30 cellular contexts compared by ENCODE assay signal in the genomic region with DNA sequence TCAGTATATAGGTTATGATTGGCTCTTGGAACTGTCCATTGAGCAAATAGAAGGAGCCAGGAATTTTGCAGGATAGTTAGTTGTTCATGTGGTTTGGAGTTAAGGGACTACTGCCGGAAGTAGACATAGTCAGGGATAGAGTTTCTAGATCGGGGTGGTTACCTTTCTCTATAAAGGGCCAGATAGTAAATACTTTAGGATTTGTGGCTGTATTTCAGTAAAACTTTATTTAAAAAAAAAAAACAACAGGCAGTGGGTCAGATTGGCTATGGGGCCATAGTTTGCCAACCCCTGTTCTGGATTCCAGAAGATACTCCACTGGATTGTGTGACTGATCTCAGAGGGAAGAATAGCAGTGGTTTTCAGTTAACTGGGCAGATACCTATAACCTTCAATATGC.
"Had no signal": no experiment of that assay in that cellular context is flagged by ENCODE, and none has a peak within 500 bp of the region (broad histone marks: within the 10 kb centered on the region; RNA-seq: fewer than 3 reads in every experiment).

No MANE protein-coding gene starts in this region.

- H3K4me3 Mint-ChIP-seq: activated CD4-positive, alpha-beta memory T cell treated with anti-CD3 and anti-CD28 coated beads, Interleukin-2, amount 10 ng/mL, durations not matched to agents 7 days and 5 days; activated CD4-positive, alpha-beta T cell treated with anti-CD3 and anti-CD28 coated beads, Interleukin-2, amount 10 ng/mL, durations not matched to agents 7 days and 5 days; activated T-cell treated with anti-CD3 and anti-CD28 coated beads, Interleukin-2, amount 50 U/mL, for 4 hours; activated T-helper 17 cell treated with anti-CD3 and anti-CD28 coated beads, Interleukin-2, amount 50 U/mL, for 72 hours; natural killer cell treated with Interleukin-12 subunit alpha and Interleukin-12 subunit beta and Interleukin-15 and Interleukin-18, amount 100 ng/mL, for 72 hours; T-helper 17 cell; WTC11 had no signal

- H3K27me3 Mint-ChIP-seq: activated CD4-positive, alpha-beta memory T cell treated with anti-CD3 and anti-CD28 coated beads, Interleukin-2, amount 10 ng/mL, durations not matched to agents 7 days and 5 days; activated CD4-positive, alpha-beta T cell treated with anti-CD3 and anti-CD28 coated beads, Interleukin-2, amount 10 ng/mL, durations not matched to agents 7 days and 5 days; activated T-helper 17 cell treated with anti-CD3 and anti-CD28 coated beads, Interleukin-2, amount 50 U/mL, for 72 hours; natural killer cell treated with Interleukin-12 subunit alpha and Interleukin-12 subunit beta and Interleukin-15 and Interleukin-18, amount 100 ng/mL, for 72 hours; T-helper 17 cell had no signal

- H3K9me3 ChIP-seq: colonic mucosa, esophagus squamous epithelium, heart right ventricle, left lung, lower lobe of right lung, mucosa of descending colon, spleen, thoracic aorta, upper lobe of left lung had no signal

- H3K4me3 ChIP-seq: colonic mucosa, esophagus squamous epithelium, heart right ventricle, left lung, lower lobe of right lung, mucosa of descending colon, spleen, thoracic aorta, upper lobe of left lung had no signal

- H3K36me3 Mint-ChIP-seq: natural killer cell treated with Interleukin-12 subunit alpha and Interleukin-12 subunit beta and Interleukin-15 and Interleukin-18, amount 100 ng/mL, for 72 hours; WTC11 had no signal

- H3K4me1 Mint-ChIP-seq: activated T-helper 17 cell treated with anti-CD3 and anti-CD28 coated beads, Interleukin-2, amount 50 U/mL, for 72 hours had no signal

- H3K9me3 Mint-ChIP-seq: activated CD4-positive, alpha-beta memory T cell treated with anti-CD3 and anti-CD28 coated beads, Interleukin-2, amount 10 ng/mL, durations not matched to agents 7 days and 5 days; activated CD4-positive, alpha-beta T cell treated with anti-CD3 and anti-CD28 coated beads, Interleukin-2, amount 10 ng/mL, durations not matched to agents 7 days and 5 days; activated naive CD4-positive, alpha-beta T cell treated with anti-CD3 and anti-CD28 coated beads, Interleukin-2, amount 50 U/mL, for 72 hours; activated T-cell treated with anti-CD3 and anti-CD28 coated beads, Interleukin-2, amount 50 U/mL, for 4 hours; activated T-helper 17 cell treated with anti-CD3 and anti-CD28 coated beads, Interleukin-2, amount 50 U/mL, for 72 hours; natural killer cell treated with Interleukin-12 subunit alpha and Interleukin-12 subunit beta and Interleukin-15 and Interleukin-18, amount 100 ng/mL, for 72 hours; WTC11 had no signal

- DNase-seq: activated CD4-positive, alpha-beta memory T cell treated with anti-CD3 and anti-CD28 coated beads, Interleukin-2, amount 10 ng/mL, durations not matched to agents 7 days and 5 days; activated CD4-positive, alpha-beta T cell treated with anti-CD3 and anti-CD28 coated beads for 1 hour; activated CD4-positive, alpha-beta T cell treated with anti-CD3 and anti-CD28 coated beads, Interleukin-2, amount 10 ng/mL, durations not matched to agents 7 days and 5 days; activated naive CD4-positive, alpha-beta T cell; activated T-cell treated with anti-CD3 and anti-CD28 coated beads, Interleukin-2, amount 50 U/mL, for 4 hours; cerebellar nuclear complex; colonic mucosa; effector CD8-positive, alpha-beta T cell; esophagus squamous epithelium; foreskin melanocyte; heart right ventricle; kidney glomerular epithelial cell; left lung; lower lobe of right lung; mesenchymal stem cell; mucosa of descending colon; right cardiac atrium; spleen; stimulated activated naive CD4-positive, alpha-beta T cell treated with Interleukin-2 at 50 U/mL for 16 hours; T-helper 17 cell; T1000; upper lobe of left lung had no signal

- FAIRE-seq: bronchial epithelial cell, endometrium had no signal

- H3K27me3 ChIP-seq: colonic mucosa, esophagus squamous epithelium, heart right ventricle, left lung, spleen, upper lobe of left lung had no signal

- ATAC-seq: activated naive CD4-positive, alpha-beta T cell treated with anti-CD3 and anti-CD28 coated beads, Interleukin-2, amount 50 U/mL, for 72 hours; activated T-cell treated with anti-CD3 and anti-CD28 coated beads, Interleukin-2, amount 50 U/mL, for 4 hours; activated T-helper 17 cell treated with anti-CD3 and anti-CD28 coated beads, Interleukin-2, amount 50 U/mL, for 72 hours; heart right ventricle; natural killer cell treated with Interleukin-12 subunit alpha and Interleukin-12 subunit beta and Interleukin-15 and Interleukin-18, amount 100 ng/mL, for 72 hours; right cardiac atrium; T-helper 17 cell; WTC11 had no signal

- H3K36me3 ChIP-seq: colonic mucosa, esophagus squamous epithelium, heart right ventricle, left lung, lower lobe of right lung, spleen, thoracic aorta, upper lobe of left lung had no signal

- H3K27ac Mint-ChIP-seq: activated CD4-positive, alpha-beta memory T cell treated with anti-CD3 and anti-CD28 coated beads, Interleukin-2, amount 10 ng/mL, durations not matched to agents 7 days and 5 days; activated CD4-positive, alpha-beta T cell treated with anti-CD3 and anti-CD28 coated beads, Interleukin-2, amount 10 ng/mL, durations not matched to agents 7 days and 5 days; activated naive CD4-positive, alpha-beta T cell treated with anti-CD3 and anti-CD28 coated beads, Interleukin-2, amount 50 U/mL, for 72 hours; activated T-helper 17 cell treated with anti-CD3 and anti-CD28 coated beads, Interleukin-2, amount 50 U/mL, for 72 hours; natural killer cell treated with Interleukin-12 subunit alpha and Interleukin-12 subunit beta and Interleukin-15 and Interleukin-18, amount 100 ng/mL, for 72 hours; T-helper 17 cell; WTC11 had no signal

- H3K4me1 ChIP-seq: colonic mucosa, lower lobe of right lung had no signal

- H3K27ac ChIP-seq: colonic mucosa, epithelial cell of prostate, heart right ventricle, left lung, lower lobe of right lung, spleen, thoracic aorta, upper lobe of left lung had no signal
